10 cellular contexts compared by ENCODE assay signal in genomic region chr16:4695473-4696171, GRCh38. TPM values are rescaled to one million over a fixed set of nuclear protein-coding genes. Genes with fewer than 3 reads are reported as not detected.
DNase-seq lines count a peak whose midpoint lies in the region; ATAC-seq and TF ChIP-seq lines count a peak whose summit lies in the region.
"Had no signal": no experiment of that assay in that cellular context is flagged by ENCODE, and none has a peak within 500 bp of the region (broad histone marks: within the 10 kb centered on the region; RNA-seq: fewer than 3 reads in every experiment).

No MANE protein-coding gene starts in this region.

- no peaks in the 10 kb centered on the region for H3K9me2 ChIP-seq in GM23338 (ENCODE audit: insufficient read depth)

- POLR2A ChIA-PET in naive thymus-derived CD4-positive, alpha-beta T cell (lab: Charles Lee): interaction anchor here (0.6 to 3.3 kb wide), 8 partner anchors 18 to 223 kb away, joined by 3 to 16 read pairs (median 5); partner anchors contain the start of genes ANKS3, DNAAF8 and MGRN1

- H3K4me1 ChIP-seq in BLaER1: peaks cover 46% of the 10 kb centered on the region
- H3K4me1 ChIP-seq in GM23338 (ENCODE audit: insufficient read depth): no peaks in the 10 kb centered on the region; the same call in 1 of the 2 replicates
- H3K4me1 ChIP-seq in naive thymus-derived CD4-positive, alpha-beta T cell (ENCODE audit: control insufficient read depth in 2 of 2, insufficient read depth in 2 of 2, low read length in 2 of 2): peaks cover 14% of the 10 kb centered on the region in 2 donors

- 0 out of 2 replicates have a peak overlapping the region, but pooled peaks have one; percentile 10 for H3K9ac ChIP-seq in BLaER1

- H3K36me3 ChIP-seq in BLaER1 (peaks cover 57% of the 10 kb centered on the region), GM23338 (ENCODE audit: insufficient read depth) (peaks cover 9% of the 10 kb centered on the region; the same call in 1 of the 2 replicates)
- H3K36me3 ChIP-seq in naive thymus-derived CD4-positive, alpha-beta T cell (ENCODE audit: control insufficient read depth in 2 of 3, insufficient read depth in 3 of 3, low read length in 3 of 3): peaks cover 0 to 61% (median 9%) of the 10 kb centered on the region in 3 experiments

- H3K9me3 ChIP-seq in BLaER1: no peaks in the 10 kb centered on the region
- no peaks in the 10 kb centered on the region for H3K9me3 ChIP-seq in naive thymus-derived CD4-positive, alpha-beta T cell (ENCODE audit: control insufficient read depth in 2 of 3, low read length in 3 of 3)

- peak overlapping the region; percentile 84; the same call in 2 of the 3 replicates for H3K4me3 Mint-ChIP-seq in GM23338
- peak overlapping the region; percentile 75 for H3K4me3 Mint-ChIP-seq in activated naive CD8-positive, alpha-beta T cell treated with anti-CD3 and anti-CD28 coated beads for 36 hours
- peak overlapping the region; percentile 59 to 91 (median 80) for H3K4me3 Mint-ChIP-seq in naive thymus-derived CD4-positive, alpha-beta T cell

- peak overlapping the region; percentile 90; the same call in 1 of the 2 replicates for H3K4me2 ChIP-seq in BLaER1
- no peak overlapping the region for H3K4me2 ChIP-seq in GM23338

- peaks cover 32% of the 10 kb centered on the region for H3K36me3 Mint-ChIP-seq in GM23338 (ENCODE audit: low read depth)
- H3K36me3 Mint-ChIP-seq in activated naive CD8-positive, alpha-beta T cell treated with anti-CD3 and anti-CD28 coated beads for 36 hours: peaks cover 7% of the 10 kb centered on the region
- peaks cover 0 to 13% (median 3%) of the 10 kb centered on the region in 5 donors for H3K36me3 Mint-ChIP-seq in naive thymus-derived CD4-positive, alpha-beta T cell

- H2AFZ ChIP-seq in GM23338: no peak overlapping the region

- H3K27ac Mint-ChIP-seq in GM23338: no peak overlapping the region
- H3K27ac Mint-ChIP-seq in activated naive CD8-positive, alpha-beta T cell treated with anti-CD3 and anti-CD28 coated beads for 36 hours: peak overlapping the region; percentile 48
- H3K27ac Mint-ChIP-seq in naive thymus-derived CD4-positive, alpha-beta T cell: peak overlapping the region in 8 of 9 donors; percentile 36 to 76 (median 57)

- H3K4me1 Mint-ChIP-seq in GM23338: peaks cover 6% of the 10 kb centered on the region; the same call in 1 of the 3 replicates
- H3K4me1 Mint-ChIP-seq in activated naive CD8-positive, alpha-beta T cell treated with anti-CD3 and anti-CD28 coated beads for 36 hours: peaks cover 28% of the 10 kb centered on the region
- H3K4me1 Mint-ChIP-seq in naive thymus-derived CD4-positive, alpha-beta T cell: peaks cover 8 to 21% (median 14%) of the 10 kb centered on the region in 7 donors

- intact Hi-C loops in naive thymus-derived CD4-positive, alpha-beta T cell (cut with micrococcal nuclease): loop anchor here in 1 of 2 donors (10.0 kb wide), 2 partner anchors 259 to 341 kb away; partner anchors contain the start of genes PAM16 and SEC14L5

- DNase-seq in GM23338 (ENCODE audit: low spot score) (no peak), HCEC 1CT (no peak), NCI-H146 (lab: John Stamatoyannopoulos, UW) (no peak)
- no peak for DNase-seq in activated naive CD8-positive, alpha-beta T cell treated with anti-CD3 and anti-CD28 coated beads for 36 hours
- no peak for DNase-seq in naive thymus-derived CD4-positive, alpha-beta T cell
- DNase-seq: NCI-H1694 treated with DMSO at 0.1 percent for 48 hours had no signal

- CTCF ChIA-PET in naive thymus-derived CD4-positive, alpha-beta T cell (lab: Charles Lee): interaction anchor here (0.9 to 1.3 kb wide), 3 partner anchors 13 to 79 kb away, joined by 3 read pairs; no protein-coding TSS in a partner anchor

- H3K27me3 Mint-ChIP-seq in GM23338 (ENCODE audit: insufficient read depth, low read depth, poor library complexity): peaks cover 13% of the 10 kb centered on the region
- no peaks in the 10 kb centered on the region for H3K27me3 Mint-ChIP-seq in activated naive CD8-positive, alpha-beta T cell treated with anti-CD3 and anti-CD28 coated beads for 36 hours
- H3K27me3 Mint-ChIP-seq in naive thymus-derived CD4-positive, alpha-beta T cell: no peaks in the 10 kb centered on the region

- H3K27ac ChIP-seq in BLaER1 (no peak overlapping the region), GM23338 (ENCODE audit: low read depth) (peak overlapping the region; percentile 45; the same call in 1 of the 2 replicates)
- peak overlapping the region; percentile 40 for H3K27ac ChIP-seq in naive thymus-derived CD4-positive, alpha-beta T cell (ENCODE audit: low read depth, low read length)

- H3F3A ChIP-seq in GM23338 (replicated peaks; ENCODE audit: low read depth): peaks cover 5% of the 10 kb centered on the region

- H3K4me3 ChIP-seq in BLaER1 (no peak overlapping the region), GM23338 (no peak overlapping the region)
- H3K4me3 ChIP-seq in naive thymus-derived CD4-positive, alpha-beta T cell (ENCODE audit: low read length): no peak overlapping the region

- no peaks in the 10 kb centered on the region for H3K27me3 ChIP-seq in BLaER1
- no peaks in the 10 kb centered on the region for H3K27me3 ChIP-seq in GM23338 (ENCODE audit: insufficient read depth)
- no peaks in the 10 kb centered on the region for H3K27me3 ChIP-seq in naive thymus-derived CD4-positive, alpha-beta T cell (ENCODE audit: control insufficient read depth in 2 of 2, insufficient read depth in 2 of 2, low read length in 2 of 2)

- H4K20me1 ChIP-seq in BLaER1: peaks cover 39% of the 10 kb centered on the region
- H4K20me1 ChIP-seq in GM23338 (replicated peaks; ENCODE audit: insufficient read depth): no peaks in the 10 kb centered on the region; the same call in 1 of the 2 replicates

- TF ChIP-seq CTCF in GM23338 (conservative IDR thresholded peaks at IDR 0.05; ENCODE audit: low read depth in 2 of 2): no peak

- ATAC-seq in GM23338 (no peak), HG02571 (IDR thresholded peaks at IDR 0.05; ENCODE audit: unreplicated experiment) (no peak), HG03025 (IDR thresholded peaks at IDR 0.05; ENCODE audit: low FRiP score, unreplicated experiment) (no peak)
- no peak for ATAC-seq in naive thymus-derived CD4-positive, alpha-beta T cell
- ATAC-seq: activated CD4-positive, CD25-positive, alpha-beta regulatory T cell treated with anti-CD3 and anti-CD28 coated beads, Interleukin-2, amount 50 U/mL, for 24 hours had no signal

- no peaks in the 10 kb centered on the region for H3K79me2 ChIP-seq in GM23338 (replicated peaks; ENCODE audit: insufficient read depth)

- no peaks in the 10 kb centered on the region; the same call in 2 of the 3 replicates for H3K9me3 Mint-ChIP-seq in GM23338
- no peaks in the 10 kb centered on the region for H3K9me3 Mint-ChIP-seq in activated naive CD8-positive, alpha-beta T cell treated with anti-CD3 and anti-CD28 coated beads for 36 hours
- H3K9me3 Mint-ChIP-seq in naive thymus-derived CD4-positive, alpha-beta T cell: no peaks in the 10 kb centered on the region

TF ChIP-seq in GM23338, 12 proteins besides CTCF, POLR2A, EP300 and RAD21 (continues in another document):
- TF ChIP-seq ETS1 (IDR thresholded peaks at IDR 0.05) (no peak), JUNB (IDR thresholded peaks at IDR 0.05; ENCODE audit: unreplicated experiment) (no peak), EZH2phosphoT487 (IDR thresholded peaks at IDR 0.05; ENCODE audit: unreplicated experiment) (no peak)

RNA-seq across cellular contexts. Expression of gene NUDT16L1, which starts 2.3 kb away (rescaled TPM):
- 65.1 and 80.4 TPM in 2 replicates for total RNA-seq in GM23338 (2014; rRNA removed; shearing (Covaris generic))
- polyA plus RNA-seq in GM23338 (2016; fragmentation: Nextera tagmentation; extraction: Ambion mirVana): 37.1 and 39.0 TPM in 2 replicates
- 10 to 100 TPM; 26.5 to 29.1 TPM for total RNA-seq in activated naive CD8-positive, alpha-beta T cell treated with anti-CD3 and anti-CD28 coated beads for 36 hours
- total RNA-seq in naive thymus-derived CD4-positive, alpha-beta T cell: 10 to 100 TPM; 42.8 to 65.4 (median 53.3) TPM
- 100 to 1,000 TPM; 104 to 133 TPM for polyA plus RNA-seq in naive thymus-derived CD4-positive, alpha-beta T cell

RNA-seq across cellular contexts. Expression of gene ANKS3, which starts 38.4 kb away (rescaled TPM):
- 19.1 and 24.9 TPM in 2 replicates for total RNA-seq in GM23338 (2014; rRNA removed; shearing (Covaris generic))
- 17.9 and 22.5 TPM in 2 replicates for polyA plus RNA-seq in GM23338 (2016; fragmentation: Nextera tagmentation; extraction: Ambion mirVana)
- total RNA-seq in activated naive CD8-positive, alpha-beta T cell treated with anti-CD3 and anti-CD28 coated beads for 36 hours: 10 to 100 TPM; 12.1 to 16.1 TPM
- total RNA-seq in naive thymus-derived CD4-positive, alpha-beta T cell: 10 to 100 TPM; 17.6 to 32.7 (median 25.3) TPM
- polyA plus RNA-seq in naive thymus-derived CD4-positive, alpha-beta T cell: 1 to 10 TPM; 4.1 to 8.5 TPM

RNA-seq across cellular contexts. Expression of gene DNAAF8, which starts 38.7 kb away (rescaled TPM):
- total RNA-seq in GM23338 (2014; rRNA removed; shearing (Covaris generic)): 1.3 TPM in 1 of 2 replicates, not detected in the other
- polyA plus RNA-seq in GM23338 (2016; fragmentation: Nextera tagmentation; extraction: Ambion mirVana): 0.34 TPM in 1 of 2 replicates, not detected in the other
- total RNA-seq in activated naive CD8-positive, alpha-beta T cell treated with anti-CD3 and anti-CD28 coated beads for 36 hours: under 1 TPM; 0.10 to 0.62 TPM
- total RNA-seq in naive thymus-derived CD4-positive, alpha-beta T cell: under 1 TPM; 0.11 to 0.57 (median 0.27) TPM
- under 1 TPM in 1 of 2 donors, not detected in 1; 0.31 TPM for polyA plus RNA-seq in naive thymus-derived CD4-positive, alpha-beta T cell
